15 cellular contexts compared by ENCODE assay signal in genomic region chr2:234444242-234444641, GRCh38. TPM values are rescaled to one million over a fixed set of nuclear protein-coding genes. Genes with fewer than 3 reads are reported as not detected.
A peak's percentile ranks its signal among the peaks of the same experiment; 100 is the strongest.
DNase-seq lines count a peak whose midpoint lies in the region; ATAC-seq and TF ChIP-seq lines count a peak whose summit lies in the region.
"Had no signal": no experiment of that assay in that cellular context is flagged by ENCODE, and none has a peak within 500 bp of the region (broad histone marks: within the 10 kb centered on the region; RNA-seq: fewer than 3 reads in every experiment).

No MANE protein-coding gene starts in this region.

- peaks cover 85% of the 10 kb centered on the region for H3K4me1 Mint-ChIP-seq in activated T-cell treated with anti-CD3 and anti-CD28 coated beads, Interleukin-2, amount 50 U/mL, for 4 hours (ENCODE audit: low read depth)
- H3K4me1 Mint-ChIP-seq in T-helper 2 cell treated with Interferon-gamma antibody and Interleukin-4, amounts not matched to agents 5 μg/mL and 100 μg/mL, for 36 hours (ENCODE audit: low read depth): peaks cover 77% of the 10 kb centered on the region
- peaks cover 57 to 91% of the 10 kb centered on the region in 2 donors for H3K4me1 Mint-ChIP-seq in stimulated activated naive B cell treated with anti-CD40 and anti-IgM and Interleukin-4, amounts not matched to agents 10 μg/mL and 1 μg/mL and 100 μg/mL, for 72 hours

- H3K4me3 Mint-ChIP-seq in activated T-cell treated with anti-CD3 and anti-CD28 coated beads, Interleukin-2, amount 50 U/mL, for 4 hours: peak overlapping the region; percentile 9
- peak overlapping the region; percentile 83 for H3K4me3 Mint-ChIP-seq in T-helper 2 cell treated with Interferon-gamma antibody and Interleukin-4, amounts not matched to agents 5 μg/mL and 100 μg/mL, for 36 hours
- H3K4me3 Mint-ChIP-seq in stimulated activated naive B cell treated with anti-CD40 and anti-IgM and Interleukin-4, amounts not matched to agents 10 μg/mL and 1 μg/mL and 100 μg/mL, for 72 hours: no peak overlapping the region
- H3K4me3 Mint-ChIP-seq: GM23338, neural crest cell had no signal

- peak overlapping the region; percentile 95 for H3K27ac Mint-ChIP-seq in T-helper 2 cell treated with Interferon-gamma antibody and Interleukin-4, amounts not matched to agents 5 μg/mL and 100 μg/mL, for 36 hours
- peak overlapping the region; percentile 83 for H3K27ac Mint-ChIP-seq in stimulated activated naive B cell treated with anti-CD40 and anti-IgM and Interleukin-4, amounts not matched to agents 10 μg/mL and 1 μg/mL and 100 μg/mL, for 72 hours
- H3K27ac Mint-ChIP-seq: GM23338 had no signal

- H3K27ac ChIP-seq in esophagus squamous epithelium: peak overlapping the region; percentile 46 to 93 (median 90)

- H3K9me3 ChIP-seq in esophagus squamous epithelium: no peaks in the 10 kb centered on the region

- H3K36me3 Mint-ChIP-seq in activated T-cell treated with anti-CD3 and anti-CD28 coated beads, Interleukin-2, amount 50 U/mL, for 4 hours (ENCODE audit: insufficient read depth): no peaks in the 10 kb centered on the region
- peaks cover 67% of the 10 kb centered on the region for H3K36me3 Mint-ChIP-seq in T-helper 2 cell treated with Interferon-gamma antibody and Interleukin-4, amounts not matched to agents 5 μg/mL and 100 μg/mL, for 36 hours (ENCODE audit: low read depth)
- peaks cover 8 to 10% of the 10 kb centered on the region in 2 donors for H3K36me3 Mint-ChIP-seq in stimulated activated naive B cell treated with anti-CD40 and anti-IgM and Interleukin-4, amounts not matched to agents 10 μg/mL and 1 μg/mL and 100 μg/mL, for 72 hours

- H3K27me3 Mint-ChIP-seq in activated T-cell treated with anti-CD3 and anti-CD28 coated beads, Interleukin-2, amount 50 U/mL, for 4 hours (ENCODE audit: low read depth): no peaks in the 10 kb centered on the region
- no peaks in the 10 kb centered on the region for H3K27me3 Mint-ChIP-seq in T-helper 2 cell treated with Interferon-gamma antibody and Interleukin-4, amounts not matched to agents 5 μg/mL and 100 μg/mL, for 36 hours (ENCODE audit: low read depth)
- no peaks in the 10 kb centered on the region for H3K27me3 Mint-ChIP-seq in stimulated activated naive B cell treated with anti-CD40 and anti-IgM and Interleukin-4, amounts not matched to agents 10 μg/mL and 1 μg/mL and 100 μg/mL, for 72 hours

- no peaks in the 10 kb centered on the region for H3K36me3 ChIP-seq in esophagus squamous epithelium

- H3K4me3 ChIP-seq in esophagus squamous epithelium: no peak overlapping the region
- H3K4me3 ChIP-seq: GM23338 had no signal

- intact Hi-C loops in esophagus squamous epithelium (cut with DNase I): no loop called here

- no peaks in the 10 kb centered on the region for H3K9me3 Mint-ChIP-seq in activated T-cell treated with anti-CD3 and anti-CD28 coated beads, Interleukin-2, amount 50 U/mL, for 4 hours
- peaks cover 15% of the 10 kb centered on the region for H3K9me3 Mint-ChIP-seq in T-helper 2 cell treated with Interferon-gamma antibody and Interleukin-4, amounts not matched to agents 5 μg/mL and 100 μg/mL, for 36 hours
- peaks cover 3 to 7% of the 10 kb centered on the region in 2 donors for H3K9me3 Mint-ChIP-seq in stimulated activated naive B cell treated with anti-CD40 and anti-IgM and Interleukin-4, amounts not matched to agents 10 μg/mL and 1 μg/mL and 100 μg/mL, for 72 hours
- H3K9me3 Mint-ChIP-seq: GM23338, neural crest cell had no signal

- no peaks in the 10 kb centered on the region for H3K27me3 ChIP-seq in esophagus squamous epithelium

- peaks cover 26 to 51% (median 35%) of the 10 kb centered on the region in 3 donors for H3K4me1 ChIP-seq in esophagus squamous epithelium

- TF ChIP-seq CTCF in esophagus squamous epithelium (IDR thresholded peaks at IDR 0.05): no peak

- no peak for DNase-seq in activated T-cell treated with anti-CD3 and anti-CD28 coated beads, Interleukin-2, amount 50 U/mL, for 4 hours
- no peak for DNase-seq in activated T-cell treated with anti-CD3 and anti-CD28 coated beads, Interleukin-2, amount 50 U/mL, for 1 hour
- no peak for DNase-seq in T-helper 2 cell treated with Interferon-gamma antibody and Interleukin-4, amounts not matched to agents 5 μg/mL and 100 μg/mL, for 36 hours (ENCODE audit: low spot score)
- no peak for DNase-seq in esophagus squamous epithelium (lab: John Stamatoyannopoulos, UW)
- no peak for DNase-seq in stimulated activated naive B cell treated with anti-CD40 and anti-IgM and Interleukin-4, amounts not matched to agents 10 μg/mL and 1 μg/mL and 100 μg/mL, for 72 hours
- DNase-seq in NOMO-1 treated with DMSO at 0.1 percent for 48 hours (lab: John Stamatoyannopoulos, UW; ENCODE audit: unreplicated experiment): no peak
- DNase-seq: ACHN, NCI-H2227 treated with DMSO at 0.1 percent for 48 hours, OCI-M1, small intestine had no signal

- ATAC-seq in activated T-cell treated with anti-CD3 and anti-CD28 coated beads, Interleukin-2, amount 50 U/mL, for 4 hours: no peak
- no peak for ATAC-seq in stimulated activated naive B cell treated with anti-CD40 and anti-IgM and Interleukin-4, amounts not matched to agents 10 μg/mL and 1 μg/mL and 100 μg/mL, for 72 hours (replicated peaks)
- ATAC-seq in GM21526 (IDR thresholded peaks at IDR 0.05; ENCODE audit: low FRiP score, unreplicated experiment): no peak
- ATAC-seq in GM21529 (IDR thresholded peaks at IDR 0.05; ENCODE audit: unreplicated experiment): no peak
- ATAC-seq: GM23338, left colon had no signal

- WGBS in esophagus squamous epithelium, 2 donors: 75 to 80% methylated on average over 2 of the region's 2 CpGs

- no peak for TF ChIP-seq POLR2A in esophagus squamous epithelium (IDR thresholded peaks at IDR 0.05)

RNA-seq across cellular contexts. Expression of gene ARL4C, which starts 52.6 kb away (rescaled TPM):
- 10 to 100 TPM; 10.4 to 24.2 (median 23.7) TPM for total RNA-seq in activated T-cell treated with anti-CD3 and anti-CD28 coated beads, Interleukin-2, amount 50 U/mL, for 4 hours
- 10 to 100 TPM; 11.2 to 27.1 (median 20.0) TPM for total RNA-seq in esophagus squamous epithelium

Comparison
In these comparisons a context has a peak if more than half of its experiments do, and no peak if none do; other contexts are left out.
1. H3K4me3 Mint-ChIP-seq: peak in activated T-cell treated with anti-CD3 and anti-CD28 coated beads, Interleukin-2, amount 50 U/mL, for 4 hours (single experiment) and T-helper 2 cell treated with Interferon-gamma antibody and Interleukin-4, amounts not matched to agents 5 μg/mL and 100 μg/mL, for 36 hours (single experiment); none in stimulated activated naive B cell treated with anti-CD40 and anti-IgM and Interleukin-4, amounts not matched to agents 10 μg/mL and 1 μg/mL and 100 μg/mL, for 72 hours (0 of 2).